ENCODE assay signal across 18 cellular contexts in the genomic region with DNA sequence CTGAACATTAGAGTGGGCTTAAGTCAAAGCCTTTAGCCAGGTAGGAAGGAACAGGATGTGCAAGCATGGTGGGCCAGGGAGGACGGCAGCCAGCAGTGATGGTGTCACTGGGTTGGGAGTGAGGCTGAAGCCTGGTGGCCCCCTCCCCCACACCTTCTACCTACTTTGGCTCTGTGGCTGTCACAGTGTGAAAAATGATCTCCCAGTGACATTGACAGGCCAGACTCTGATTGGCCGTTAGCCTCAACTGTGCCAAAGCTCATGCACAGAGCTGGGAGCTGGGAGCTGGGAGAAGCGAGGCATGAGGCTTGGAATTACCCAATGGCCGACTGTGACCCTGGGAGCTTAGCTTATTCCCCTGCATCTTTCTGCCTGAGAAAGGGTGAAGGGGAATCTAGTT.
DNase-seq lines count a peak whose midpoint lies in the region; TF ChIP-seq lines count a peak whose summit lies in the region.
"Had no signal": no experiment of that assay in that cellular context is flagged by ENCODE, and none has a peak within 500 bp of the region (broad histone marks: within the 10 kb centered on the region; RNA-seq: fewer than 3 reads in every experiment).

No MANE protein-coding gene starts in this region.

- no peak overlapping the region for H3K14ac ChIP-seq in neuronal stem cell (ENCODE audit: low read length)

- no peak overlapping the region for H3K9ac ChIP-seq in neuronal stem cell (ENCODE audit: low read depth, low read length, poor library complexity)
- H3K9ac ChIP-seq: GM23248 had no signal

- H3K79me1 ChIP-seq in neuronal stem cell (ENCODE audit: low read depth, low read length): no peaks in the 10 kb centered on the region

- WGBS in neuronal stem cell (ENCODE audit: extremely low coverage in 2 of 2, insufficient read length in 2 of 2, insufficient replicate concordance in 1 of 2), 2 donors: no CpG with 5 or more reads among the region's 4 CpGs

- POLR2A ChIA-PET in HEK293T (lab: Yijun Ruan, JAX): no interaction called here

- H4K91ac ChIP-seq in neuronal stem cell (ENCODE audit: low read depth, low read length, poor library complexity): no peak overlapping the region

- H2BK15ac ChIP-seq in neuronal stem cell (ENCODE audit: low read length): no peak overlapping the region

- no peak overlapping the region for H3K4ac ChIP-seq in neuronal stem cell (ENCODE audit: low read length)

- no peak overlapping the region for H3K23ac ChIP-seq in neuronal stem cell (ENCODE audit: low read depth, low read length, poor library complexity)

- no peak overlapping the region for H2BK5ac ChIP-seq in neuronal stem cell (ENCODE audit: low read length)

- no peak overlapping the region for H4K8ac ChIP-seq in neuronal stem cell (ENCODE audit: low read depth, low read length)

- H2BK12ac ChIP-seq in neuronal stem cell (ENCODE audit: low read length): no peak overlapping the region

- no peak overlapping the region for H2BK120ac ChIP-seq in neuronal stem cell (ENCODE audit: low read depth, low read length)

- no peak overlapping the region for H3K4me2 ChIP-seq in neuronal stem cell (ENCODE audit: insufficient read depth, low read length, poor library complexity, severe bottlenecking)

- DNase-seq in HEK293T (ENCODE audit: extremely low spot score): no peak
- DNase-seq in left kidney (ENCODE audit: low read depth, low spot score): peak; percentile 63
- no peak for DNase-seq in neuronal stem cell (ENCODE audit: low spot score)
- DNase-seq in stimulated activated naive CD4-positive, alpha-beta T cell (lab: John Stamatoyannopoulos, UW): no peak
- no peak for DNase-seq in NCI-H2227 (lab: John Stamatoyannopoulos, UW; ENCODE audit: unreplicated experiment)
- no peak for DNase-seq in NCI-H2196 (lab: John Stamatoyannopoulos, UW; ENCODE audit: unreplicated experiment)
- DNase-seq: C1 segment of cervical spinal cord; CD4-positive, CD25-positive, alpha-beta regulatory T cell; CD8-positive, alpha-beta memory T cell; COR-L47; DMS 273 treated with DMSO at 0.1 percent for 48 hours; DMS53; DND-41; EL; GM23248; HCEC 1CT; IMR-90 had no signal

- H3K36me3 ChIP-seq in neuronal stem cell (replicated peaks in 1 of 2; ENCODE audit: control insufficient read depth in 2 of 2, insufficient read depth in 2 of 2, low read length in 2 of 2): no peaks in the 10 kb centered on the region

- H2AFZ ChIP-seq in neuronal stem cell (ENCODE audit: low read length): no peak overlapping the region
- H2AFZ ChIP-seq: GM23248 had no signal

- H3K4me1 ChIP-seq in neuronal stem cell (ENCODE audit: control insufficient read depth in 2 of 2, insufficient read depth in 1 of 2, low read depth in 1 of 2, low read length in 2 of 2): peaks cover 0 to 4% of the 10 kb centered on the region in 2 donors

- H3K18ac ChIP-seq in neuronal stem cell (ENCODE audit: low read length): peak overlapping the region; percentile 45

- no peak overlapping the region for H3K4me3 ChIP-seq in neuronal stem cell (ENCODE audit: low read length in 2 of 2)
- H3K4me3 ChIP-seq: GM12878, GM23248 had no signal

- no peak overlapping the region for H3K27ac ChIP-seq in neuronal stem cell (replicated peaks; ENCODE audit: low read length)
- H3K27ac ChIP-seq: GM23248 had no signal

- no peaks in the 10 kb centered on the region for H3K9me3 ChIP-seq in neuronal stem cell (replicated peaks in 1 of 2; ENCODE audit: control insufficient read depth in 2 of 2, insufficient read depth in 1 of 2, low read depth in 1 of 2, low read length in 2 of 2)

- H2AK5ac ChIP-seq in neuronal stem cell (ENCODE audit: low read depth, low read length): no peak overlapping the region

- CTCF ChIA-PET in HEK293T (lab: Yijun Ruan, JAX): no interaction called here

- peaks cover 0 to 39% (median 2%) of the 10 kb centered on the region in 3 experiments for H3K27me3 ChIP-seq in neuronal stem cell (ENCODE audit: control insufficient read depth in 3 of 3, insufficient read depth in 3 of 3, low read depth in 1 of 3, low read length in 3 of 3)

TF ChIP-seq in HEK293T, 16 proteins besides CTCF, POLR2A, EP300 and RAD21:
- TF ChIP-seq TARDBP (IDR thresholded peaks at IDR 0.05) (no peak), ARNT (IDR thresholded peaks at IDR 0.05) (no peak), SUZ12 (IDR thresholded peaks at IDR 0.05) (no peak)
- TF ChIP-seq, protein P1, sequence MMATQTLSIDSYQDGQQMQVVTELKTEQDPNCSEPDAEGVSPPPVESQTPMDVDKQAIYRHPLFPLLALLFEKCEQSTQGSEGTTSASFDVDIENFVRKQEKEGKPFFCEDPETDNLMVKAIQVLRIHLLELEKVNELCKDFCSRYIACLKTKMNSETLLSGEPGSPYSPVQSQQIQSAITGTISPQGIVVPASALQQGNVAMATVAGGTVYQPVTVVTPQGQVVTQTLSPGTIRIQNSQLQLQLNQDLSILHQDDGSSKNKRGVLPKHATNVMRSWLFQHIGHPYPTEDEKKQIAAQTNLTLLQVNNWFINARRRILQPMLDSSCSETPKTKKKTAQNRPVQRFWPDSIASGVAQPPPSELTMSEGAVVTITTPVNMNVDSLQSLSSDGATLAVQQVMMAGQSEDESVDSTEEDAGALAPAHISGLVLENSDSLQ (IDR thresholded peaks at IDR 0.05): peak; percentile 27; the same call in 1 of the 2 replicates
TF ChIP-seq in HEK293T: peak in this region for 1.
